In the genomic region with DNA sequence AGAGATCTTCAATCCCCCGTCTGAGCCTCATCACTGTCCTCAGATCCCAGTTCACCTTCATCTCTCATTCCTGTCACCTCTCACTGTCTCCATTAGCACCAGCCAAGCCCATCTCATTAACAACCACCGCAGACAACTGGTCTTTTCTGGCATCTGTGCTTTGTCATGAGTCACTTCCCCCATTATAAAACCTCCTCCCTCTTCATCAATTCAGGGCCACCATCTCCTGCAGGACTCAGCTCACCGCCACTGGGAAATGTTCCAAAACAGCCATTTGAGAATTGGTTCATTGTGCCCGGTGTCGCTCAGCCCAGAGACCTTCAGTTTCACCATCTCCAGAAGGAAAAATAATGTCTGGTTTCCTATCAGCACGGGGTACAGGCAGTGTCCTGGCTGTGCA, we compare ENCODE assay signal across 12 cellular contexts. TPM values are rescaled to one million over a fixed set of nuclear protein-coding genes. Genes with fewer than 3 reads are reported as not detected.
A peak's percentile ranks its signal among the peaks of the same experiment; 100 is the strongest.
DNase-seq lines count a peak whose midpoint lies in the region; ATAC-seq and TF ChIP-seq lines count a peak whose summit lies in the region.
"Had no signal": no experiment of that assay in that cellular context is flagged by ENCODE, and none has a peak within 500 bp of the region (broad histone marks: within the 10 kb centered on the region; RNA-seq: fewer than 3 reads in every experiment).

No MANE protein-coding gene starts in this region.

- H3K27ac Mint-ChIP-seq in brain (peak overlapping the region in 3 of 5 experiments; percentile 11 to 83 (median 39)), Caco-2 (ENCODE audit: unreplicated experiment) (no peak overlapping the region)
- H3K27ac Mint-ChIP-seq: activated CD4-positive, alpha-beta T cell treated with anti-CD3 and anti-CD28 coated beads, Interleukin-2, amount 10 ng/mL, durations not matched to agents 24 days and 14 days had no signal

- intact Hi-C loops in Caco-2 (cut with micrococcal nuclease; ENCODE audit: unreplicated experiment), result no loop called here

- H3K9me3 Mint-ChIP-seq in brain, result peaks cover 0 to 3% (median 0%) of the 10 kb centered on the region in 5 experiments
- H3K9me3 Mint-ChIP-seq in Caco-2 (ENCODE audit: unreplicated experiment), result no peaks in the 10 kb centered on the region
- H3K9me3 Mint-ChIP-seq: activated CD4-positive, alpha-beta T cell treated with anti-CD3 and anti-CD28 coated beads, Interleukin-2, amount 10 ng/mL, durations not matched to agents 24 days and 14 days had no signal

- peaks cover 6% of the 10 kb centered on the region for H3K27me3 Mint-ChIP-seq in brain
- H3K27me3 Mint-ChIP-seq in Caco-2 (ENCODE audit: insufficient read depth, unreplicated experiment), result no peaks in the 10 kb centered on the region

- no peak for ATAC-seq in stimulated activated naive CD8-positive, alpha-beta T cell treated with anti-CD3 and anti-CD28 coated beads, Interleukin-15, Interleukin-2, amounts not matched to agents 100 U/mL and 50 U/mL, for 24 hours
- no peak for ATAC-seq in HG03378 (IDR thresholded peaks at IDR 0.05; ENCODE audit: unreplicated experiment)

- no peak overlapping the region for H3K4me3 ChIP-seq in Caco-2 (ENCODE audit: low read depth, low read length)

- H3K36me3 Mint-ChIP-seq in brain (no peaks in the 10 kb centered on the region), Caco-2 (ENCODE audit: insufficient read depth, unreplicated experiment) (no peaks in the 10 kb centered on the region)

- no peaks in the 10 kb centered on the region for H3K9me3 ChIP-seq in Caco-2
- H3K9me3 ChIP-seq: neutrophil had no signal

- H3K4me1 ChIP-seq in Caco-2, result no peaks in the 10 kb centered on the region

- DNase-seq in Caki2 (ENCODE audit: low read depth) (peak; percentile 53), NCI-H1092 (lab: John Stamatoyannopoulos, UW) (peak; percentile 48), lung microvascular endothelial cell (ENCODE audit: low read depth in 2 of 2) (peak; percentile 65 to 76), NCI-H1694 treated with DMSO at 0.1 percent for 48 hours (lab: John Stamatoyannopoulos, UW) (no peak), Caco-2 (no peak)
- DNase-seq in stimulated activated naive CD8-positive, alpha-beta T cell treated with anti-CD3 and anti-CD28 coated beads, Interleukin-15, Interleukin-2, amounts not matched to agents 100 U/mL and 50 U/mL, for 24 hours, result no peak
- DNase-seq: activated CD4-positive, alpha-beta T cell treated with anti-CD3 and anti-CD28 coated beads, Interleukin-2, amount 10 ng/mL, durations not matched to agents 24 days and 14 days; amniotic stem cell; H7 had no signal

- BruUV-seq in Caco-2 (replicated peaks; lab: Mats Ljungman, UMichigan), result no TSS peak

- H3K4me1 Mint-ChIP-seq in brain, result peaks cover 17% of the 10 kb centered on the region
- H3K4me1 Mint-ChIP-seq in Caco-2 (ENCODE audit: low read depth, unreplicated experiment), result no peaks in the 10 kb centered on the region
- H3K4me1 Mint-ChIP-seq: activated CD4-positive, alpha-beta T cell treated with anti-CD3 and anti-CD28 coated beads, Interleukin-2, amount 10 ng/mL, durations not matched to agents 24 days and 14 days had no signal

- H3K27me3 ChIP-seq in Caco-2 (replicated peaks; ENCODE audit: control insufficient read depth, insufficient read depth, low read length), result no peaks in the 10 kb centered on the region

- TF ChIP-seq CTCF in brain (conservative IDR thresholded peaks at IDR 0.05) (no peak), Caco-2 (IDR thresholded peaks at IDR 0.05; ENCODE audit: insufficient read depth in 1 of 2, low read depth in 1 of 2, low read length in 1 of 2, severe bottlenecking in 1 of 2, unreplicated experiment in 1 of 2) (no peak)

- H3K4me3 Mint-ChIP-seq in brain, result no peak overlapping the region
- H3K4me3 Mint-ChIP-seq in Caco-2 (ENCODE audit: unreplicated experiment), result no peak overlapping the region
- H3K4me3 Mint-ChIP-seq: activated CD4-positive, alpha-beta T cell treated with anti-CD3 and anti-CD28 coated beads, Interleukin-2, amount 10 ng/mL, durations not matched to agents 24 days and 14 days had no signal

- CTCF ChIA-PET in Caco-2 (lab: Charles Lee), result no interaction called here

- H3K36me3 ChIP-seq in Caco-2 (ENCODE audit: control insufficient read depth, insufficient read depth, low read length), result no peaks in the 10 kb centered on the region
- H3K36me3 ChIP-seq: neutrophil had no signal

- in situ Hi-C loops in Caki2 (cut with HindIII; ENCODE audit: low pct_unique_long_range_greater_than_20kb, low sequenced_read_pairs), result no loop called here

- POLR2A ChIA-PET in Caco-2 (lab: Charles Lee), result no interaction called here

RNA-seq across cellular contexts. Expression of gene TEKT3, which starts 56.9 kb away (rescaled TPM):
- 0.64 TPM in 1 of 2 replicates, not detected in the other for total RNA-seq in Caki2 (2014; rRNA removed; shearing (Covaris generic); ENCODE audit: low replicate concordance)
- polyA plus RNA-seq in brain (ENCODE audit: insufficient read depth, low read depth, low replicate concordance), result not detected
- total RNA-seq in lung microvascular endothelial cell (not detected in 2 replicates), Caco-2 (2022) (0.43 TPM in 1 of 2 replicates, not detected in the other)
- total RNA-seq: activated CD4-positive, alpha-beta T cell treated with anti-CD3 and anti-CD28 coated beads, Interleukin-2, amount 10 ng/mL, durations not matched to agents 24 days and 14 days had no signal

Comparison
In these comparisons a context has a peak if more than half of its experiments do, and no peak if none do; other contexts are left out.
1. DNase-seq: peak in Caki2 (single experiment), NCI-H1092 (single experiment) and lung microvascular endothelial cell (2 of 2); none in NCI-H1694 treated with DMSO at 0.1 percent for 48 hours (single experiment), stimulated activated naive CD8-positive, alpha-beta T cell treated with anti-CD3 and anti-CD28 coated beads, Interleukin-15, Interleukin-2, amounts not matched to agents 100 U/mL and 50 U/mL, for 24 hours (single experiment) and Caco-2 (0 of 2).